In the genomic region with DNA sequence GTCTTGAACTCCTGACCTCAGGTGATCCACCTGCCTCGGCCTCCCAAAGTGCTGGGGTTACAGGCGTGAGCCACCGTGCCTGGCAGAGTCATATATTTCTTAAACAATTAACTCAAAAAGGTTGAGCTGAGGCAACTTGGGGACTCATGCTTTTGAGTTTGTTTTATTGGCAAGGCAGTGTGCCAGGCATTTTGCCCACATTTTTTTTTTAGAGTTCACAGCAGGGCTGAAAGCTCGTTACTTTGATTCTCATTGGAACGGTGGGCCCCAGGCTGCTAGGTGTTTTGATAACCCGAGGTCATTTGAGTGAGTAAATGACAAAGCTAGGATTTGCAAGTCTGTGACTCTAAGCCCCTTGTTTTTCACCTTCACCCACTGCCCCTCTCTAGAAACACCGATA, we compare ENCODE assay signal across 29 cellular contexts.
DNase-seq lines count a peak whose midpoint lies in the region; FAIRE-seq and TF ChIP-seq lines count a peak whose summit lies in the region.
"Had no signal": no experiment of that assay in that cellular context is flagged by ENCODE, and none has a peak within 500 bp of the region (broad histone marks: within the 10 kb centered on the region; RNA-seq: fewer than 3 reads in every experiment).

No MANE protein-coding gene starts in this region.

- no TSS peak for BruUV-seq in Caco-2 (replicated peaks; lab: Mats Ljungman, UMichigan)

- H3K9me3 Mint-ChIP-seq in Caco-2 (ENCODE audit: unreplicated experiment) (no peaks in the 10 kb centered on the region), nephron progenitor cell (no peaks in the 10 kb centered on the region)
- H3K9me3 Mint-ChIP-seq: activated naive CD4-positive, alpha-beta T cell treated with anti-CD3 and anti-CD28 coated beads, Interleukin-2, amount 50 U/mL, for 24 hours; activated T-cell treated with anti-CD3 and anti-CD28 coated beads, Interleukin-2, amount 50 U/mL, for 4 hours; nephron; stimulated activated naive CD8-positive, alpha-beta T cell treated with anti-CD3 and anti-CD28 coated beads, Interleukin-15, amount 100 ng/mL, for 72 hours had no signal

- intact Hi-C loops in Caco-2 (cut with micrococcal nuclease; ENCODE audit: unreplicated experiment): loop anchor here (2.0 kb wide), 1 partner anchor 25 kb away; no protein-coding TSS in a partner anchor

- no peak for FAIRE-seq in frontal cortex (lab: Jason Lieb, UNC)
- FAIRE-seq: pancreas had no signal

- no peak overlapping the region for H3K4me3 ChIP-seq in Caco-2 (ENCODE audit: low read depth, low read length)
- H3K4me3 ChIP-seq: ascending aorta, hepatocyte, left lung, pancreas, sigmoid colon, SK-N-MC had no signal

- TF ChIP-seq CTCF in Caco-2 (IDR thresholded peaks at IDR 0.05; ENCODE audit: insufficient read depth in 1 of 2, low read depth in 1 of 2, low read length in 1 of 2, severe bottlenecking in 1 of 2, unreplicated experiment in 1 of 2) (no peak), nephron progenitor cell (IDR thresholded peaks at IDR 0.05) (no peak)

- peaks cover 51% of the 10 kb centered on the region for H3K36me3 Mint-ChIP-seq in Caco-2 (ENCODE audit: insufficient read depth, unreplicated experiment)
- H3K36me3 Mint-ChIP-seq in nephron progenitor cell (ENCODE audit: low read depth): peaks cover 34% of the 10 kb centered on the region

- H3K27me3 Mint-ChIP-seq in Caco-2 (ENCODE audit: insufficient read depth, unreplicated experiment) (no peaks in the 10 kb centered on the region), nephron progenitor cell (ENCODE audit: low read depth, poor library complexity) (peaks cover 3% of the 10 kb centered on the region)
- H3K27me3 Mint-ChIP-seq: activated naive CD4-positive, alpha-beta T cell treated with anti-CD3 and anti-CD28 coated beads, Interleukin-2, amount 50 U/mL, for 24 hours; stimulated activated naive CD8-positive, alpha-beta T cell treated with anti-CD3 and anti-CD28 coated beads, Interleukin-15, amount 100 ng/mL, for 72 hours; T-helper 17 cell had no signal

- no peaks in the 10 kb centered on the region for H3K9me3 ChIP-seq in Caco-2
- H3K9me3 ChIP-seq: ascending aorta, left lung, pancreas, sigmoid colon had no signal

- no peak overlapping the region for H3K4me3 Mint-ChIP-seq in Caco-2 (ENCODE audit: unreplicated experiment)
- H3K4me3 Mint-ChIP-seq in nephron progenitor cell: no peak overlapping the region
- H3K4me3 Mint-ChIP-seq: activated naive CD4-positive, alpha-beta T cell treated with anti-CD3 and anti-CD28 coated beads, Interleukin-2, amount 50 U/mL, for 24 hours; activated T-cell treated with anti-CD3 and anti-CD28 coated beads, Interleukin-2, amount 50 U/mL, for 4 hours; nephron; stimulated activated naive CD8-positive, alpha-beta T cell treated with anti-CD3 and anti-CD28 coated beads, Interleukin-15, amount 100 ng/mL, for 72 hours; T-helper 17 cell had no signal

- no peaks in the 10 kb centered on the region for H3K4me1 Mint-ChIP-seq in Caco-2 (ENCODE audit: low read depth, unreplicated experiment)
- peaks cover 22% of the 10 kb centered on the region for H3K4me1 Mint-ChIP-seq in nephron progenitor cell
- H3K4me1 Mint-ChIP-seq: nephron had no signal

- H3K36me3 ChIP-seq in Caco-2 (ENCODE audit: control insufficient read depth, insufficient read depth, low read length): peaks cover 7% of the 10 kb centered on the region

- CTCF ChIA-PET in Caco-2 (lab: Charles Lee): interaction anchor here (1.1 to 5.2 kb wide), 3 partner anchors 9 to 71 kb away, joined by 3 to 183 read pairs (median 32); no protein-coding TSS in a partner anchor

- in situ Hi-C loops in G401 (cut with HindIII; ENCODE audit: low sequenced_read_pairs): no loop called here

- no peaks in the 10 kb centered on the region for H3K27me3 ChIP-seq in Caco-2 (replicated peaks; ENCODE audit: control insufficient read depth, insufficient read depth, low read length)
- H3K27me3 ChIP-seq: ascending aorta, hepatocyte, left lung, pancreas, sigmoid colon had no signal

- POLR2A ChIA-PET in Caco-2 (lab: Charles Lee): no interaction called here

- peaks cover 7% of the 10 kb centered on the region for H3K4me1 ChIP-seq in Caco-2
- H3K4me1 ChIP-seq: pancreas had no signal

- H3K27ac Mint-ChIP-seq in Caco-2 (ENCODE audit: unreplicated experiment) (peak overlapping the region; percentile 28), nephron progenitor cell (peak overlapping the region; percentile 78)
- H3K27ac Mint-ChIP-seq: activated naive CD4-positive, alpha-beta T cell treated with anti-CD3 and anti-CD28 coated beads, Interleukin-2, amount 50 U/mL, for 24 hours; nephron; stimulated activated naive CD8-positive, alpha-beta T cell treated with anti-CD3 and anti-CD28 coated beads, Interleukin-15, amount 100 ng/mL, for 72 hours; T-helper 17 cell had no signal

- DNase-seq in Caco-2 (no peak), G401 (ENCODE audit: low spot score) (peak; percentile 36), astrocyte of the hippocampus (ENCODE audit: low read depth, low spot score) (peak; percentile 81), nephron progenitor cell (no peak), frontal cortex (ENCODE audit: low spot score in 2 of 2) (no peak), NAMALWA (ENCODE audit: low spot score) (no peak)
- DNase-seq in activated CD4-positive, CD25-positive, alpha-beta regulatory T cell (lab: John Stamatoyannopoulos, UW): no peak
- DNase-seq in stimulated activated CD8-positive, alpha-beta memory T cell treated with anti-CD3 and anti-CD28 coated beads, Interleukin-4, amount 100 ng/mL, for 48 hours: no peak
- DNase-seq: activated CD4-positive, alpha-beta T cell treated with anti-CD3 and anti-CD28 coated beads for 4 hours; activated T-cell treated with anti-CD3 and anti-CD28 coated beads, Interleukin-2, amount 50 U/mL, for 4 hours; cerebellar nuclear complex; GDM1; GOT3; KBM-7; left lung; NCI-H1694; NCI-H526; pancreas; RPMI8226; stimulated activated CD4-positive, alpha-beta T cell treated with anti-CD3 and anti-CD28 coated beads, Interleukin-15, amount 100 ng/mL, for 24 hours; stimulated activated naive CD8-positive, alpha-beta T cell treated with anti-CD3 and anti-CD28 coated beads, Interleukin-15, amount 100 ng/mL, for 72 hours; T-helper 17 cell; trophoblast cell had no signal

Comparison
In these comparisons a context has a peak if more than half of its experiments do, and no peak if none do; other contexts are left out.
1. DNase-seq: peak in G401 (single experiment) and astrocyte of the hippocampus (single experiment); none in Caco-2 (0 of 2), nephron progenitor cell (single experiment), activated CD4-positive, CD25-positive, alpha-beta regulatory T cell (0 of 4), frontal cortex (0 of 2), stimulated activated CD8-positive, alpha-beta memory T cell treated with anti-CD3 and anti-CD28 coated beads, Interleukin-4, amount 100 ng/mL, for 48 hours (single experiment) and NAMALWA (single experiment).